15 cellular contexts compared by ENCODE assay signal in the genomic region with DNA sequence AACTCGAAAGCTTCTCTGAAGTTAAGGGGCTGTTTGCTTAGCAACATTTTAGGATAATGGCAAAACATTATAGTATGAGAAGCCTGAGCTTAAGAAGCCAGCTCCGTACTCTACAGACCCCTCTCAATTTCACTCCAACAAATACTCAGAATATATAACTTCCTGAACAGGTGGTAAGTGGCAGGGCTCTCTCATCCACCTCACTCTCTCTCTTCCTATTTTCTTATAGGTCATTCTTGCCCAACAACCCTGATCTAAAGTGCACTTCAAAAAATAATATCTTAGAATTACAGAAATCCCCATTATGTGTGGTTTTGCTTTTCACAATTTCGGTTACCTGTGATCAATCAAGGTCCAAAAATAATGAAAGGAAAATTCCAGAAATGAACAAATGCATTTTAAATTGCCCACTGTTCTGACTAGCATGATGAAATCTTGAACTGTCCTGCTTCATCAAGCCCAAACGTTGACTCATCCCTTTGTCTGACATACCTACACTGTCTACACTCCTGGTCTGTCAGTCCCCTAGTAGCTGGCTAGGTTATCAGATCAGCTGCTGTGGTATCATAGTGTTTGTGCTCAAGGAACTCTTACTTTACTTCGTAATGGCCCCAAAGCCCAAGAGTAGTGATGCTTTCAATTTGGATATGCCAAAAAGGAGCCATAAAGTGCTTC.
A peak's percentile ranks its signal among the peaks of the same experiment; 100 is the strongest.
DNase-seq lines count a peak whose midpoint lies in the region; ATAC-seq and TF ChIP-seq lines count a peak whose summit lies in the region.
"Had no signal": no experiment of that assay in that cellular context is flagged by ENCODE, and none has a peak within 500 bp of the region (broad histone marks: within the 10 kb centered on the region; RNA-seq: fewer than 3 reads in every experiment).

No MANE protein-coding gene starts in this region.

- H3K4me3 Mint-ChIP-seq in activated T-cell treated with anti-CD3 and anti-CD28 coated beads, Interleukin-2, amount 50 U/mL, for 4 hours, result no peak overlapping the region
- H3K4me3 Mint-ChIP-seq in H9, result no peak overlapping the region

- no peaks in the 10 kb centered on the region for H3K23me2 ChIP-seq in H9 (ENCODE audit: insufficient read length, low read depth, low read length, poor library complexity, severe bottlenecking)

- no peak overlapping the region for H3K4me3 ChIP-seq in brain microvascular endothelial cell (ENCODE audit: low read depth, low read length)
- H3K4me3 ChIP-seq: mucosa of descending colon, psoas muscle, tibial artery had no signal

- no peaks in the 10 kb centered on the region for H3K79me2 ChIP-seq in H9 (ENCODE audit: insufficient read depth, low read length)

- no peaks in the 10 kb centered on the region for H3K36me3 ChIP-seq in brain microvascular endothelial cell (replicated peaks)
- H3K36me3 ChIP-seq: tibial artery had no signal

- no peak overlapping the region for H3K27ac ChIP-seq in brain microvascular endothelial cell
- H3K27ac ChIP-seq in H9 (ENCODE audit: insufficient read length, low read depth, low read length), result no peak overlapping the region
- H3K27ac ChIP-seq: psoas muscle, tibial artery had no signal

- no peak overlapping the region for H4K91ac ChIP-seq in H9 (ENCODE audit: insufficient read length, low read depth, low read length)

- no peaks in the 10 kb centered on the region for H3K27me3 Mint-ChIP-seq in activated T-cell treated with anti-CD3 and anti-CD28 coated beads, Interleukin-2, amount 50 U/mL, for 4 hours (ENCODE audit: low read depth)
- no peaks in the 10 kb centered on the region for H3K27me3 Mint-ChIP-seq in H9 (ENCODE audit: low read depth)

- H2AK5ac ChIP-seq in H9 (ENCODE audit: insufficient read length, low read length), result no peak overlapping the region

- H3K56ac ChIP-seq in H9 (ENCODE audit: insufficient read length, low read depth, low read length), result no peak overlapping the region

- H3K36me3 Mint-ChIP-seq in activated T-cell treated with anti-CD3 and anti-CD28 coated beads, Interleukin-2, amount 50 U/mL, for 4 hours (ENCODE audit: insufficient read depth), result no peaks in the 10 kb centered on the region
- H3K36me3 Mint-ChIP-seq in H9 (ENCODE audit: insufficient read depth in 1 of 3, low read depth in 3 of 3), result no peaks in the 10 kb centered on the region

- peak overlapping the region in 1 of 3 experiments; percentile 42; a peak in 1 of 7 replicates for H3K27ac Mint-ChIP-seq in H9

- no peaks in the 10 kb centered on the region for H3K9me3 Mint-ChIP-seq in activated T-cell treated with anti-CD3 and anti-CD28 coated beads, Interleukin-2, amount 50 U/mL, for 4 hours
- H3K9me3 Mint-ChIP-seq in H9, result no peaks in the 10 kb centered on the region; a peak in 1 of 5 replicates

- WGBS in H9 (ENCODE audit: extremely low coverage, insufficient read length, low lambda C conversion rate), result no CpG with 5 or more reads among the region's 5 CpGs

- no peak for DNase-seq in activated T-cell treated with anti-CD3 and anti-CD28 coated beads, Interleukin-2, amount 50 U/mL, for 4 hours
- DNase-seq in activated T-cell treated with anti-CD3 and anti-CD28 coated beads for 4 hours (no peak), OCI-M1 (lab: John Stamatoyannopoulos, UW) (peak; percentile 21), brain microvascular endothelial cell (peak; percentile 20), H9 (no peak)
- no peak for DNase-seq in stimulated activated naive CD8-positive, alpha-beta T cell treated with anti-CD3 and anti-CD28 coated beads, Interleukin-15, Interleukin-2, amounts not matched to agents 100 U/mL and 50 U/mL, for 24 hours
- DNase-seq in central memory CD4-positive, alpha-beta T cell, result no peak
- DNase-seq: activated CD8-positive, alpha-beta memory T cell treated with anti-CD3 and anti-CD28 coated beads, Interleukin-2, amount 50 U/mL, for 4 hours; caudate nucleus; GDM1; mucosa of descending colon; NCI-H2081; psoas muscle; tibial artery had no signal

- H2BK20ac ChIP-seq in H9 (ENCODE audit: low read depth, low read length, poor library complexity, severe bottlenecking), result no peak overlapping the region

- no peak overlapping the region for H3K4me2 ChIP-seq in H9 (ENCODE audit: insufficient read depth, insufficient read length, low read length)

- H2BK120ac ChIP-seq in H9 (ENCODE audit: low read depth, low read length, poor library complexity, severe bottlenecking), result no peak overlapping the region

- H4K8ac ChIP-seq in H9 (replicated peaks; ENCODE audit: insufficient read length, low read depth, low read length), result no peak overlapping the region

- H3K4me1 Mint-ChIP-seq in activated T-cell treated with anti-CD3 and anti-CD28 coated beads, Interleukin-2, amount 50 U/mL, for 4 hours (ENCODE audit: low read depth), result peaks cover 81% of the 10 kb centered on the region
- no peaks in the 10 kb centered on the region for H3K4me1 Mint-ChIP-seq in H9

- no peak overlapping the region for H3T11ph ChIP-seq in H9 (ENCODE audit: low read length)

- in situ Hi-C loops in brain microvascular endothelial cell (cut with HindIII; ENCODE audit: low pct_ligation_motif_present, low sequenced_read_pairs), result no loop called here

- H2BK5ac ChIP-seq in H9 (ENCODE audit: insufficient read length, low read length), result no peak overlapping the region

- no peak overlapping the region for H2BK12ac ChIP-seq in H9 (ENCODE audit: insufficient read length, low read depth, low read length)

- no peak overlapping the region for H3K14ac ChIP-seq in H9 (ENCODE audit: insufficient read depth, low read length)

- TF ChIP-seq CTCF in brain microvascular endothelial cell (IDR thresholded peaks at IDR 0.05; ENCODE audit: low read depth, low read length, missing control alignments), result no peak
- TF ChIP-seq CTCF in H9 (conservative IDR thresholded peaks at IDR 0.05), result no peak

- no peak overlapping the region for H3K4ac ChIP-seq in H9 (ENCODE audit: low read depth, low read length)

- no peak overlapping the region for H3K18ac ChIP-seq in H9 (ENCODE audit: insufficient read length, low read depth, low read length)

- no peaks in the 10 kb centered on the region for H3K4me1 ChIP-seq in H9 (ENCODE audit: insufficient read depth, low read length)
- H3K4me1 ChIP-seq: psoas muscle, tibial artery had no signal

- H2AFZ ChIP-seq in H9 (ENCODE audit: low read length), result no peak overlapping the region

- no peak overlapping the region for H3K9ac ChIP-seq in H9 (ENCODE audit: extremely low read depth, insufficient read length, low read length)

- no peak overlapping the region for H3K23ac ChIP-seq in H9 (ENCODE audit: insufficient read length, low read depth, low read length)

- peak; percentile 64 to 70 for ATAC-seq in activated T-cell treated with anti-CD3 and anti-CD28 coated beads, Interleukin-2, amount 50 U/mL, for 4 hours
- ATAC-seq in stimulated activated naive CD8-positive, alpha-beta T cell treated with anti-CD3 and anti-CD28 coated beads, Interleukin-15, Interleukin-2, amounts not matched to agents 100 U/mL and 50 U/mL, for 24 hours, result peak; percentile 83
- ATAC-seq in GM18517 (IDR thresholded peaks at IDR 0.05; ENCODE audit: unreplicated experiment), result no peak
- ATAC-seq: mucosa of descending colon, psoas muscle had no signal

- H4K5ac ChIP-seq in H9 (ENCODE audit: insufficient read length, low read depth, low read length), result no peak overlapping the region

- H3K27me3 ChIP-seq in brain microvascular endothelial cell (replicated peaks) (no peaks in the 10 kb centered on the region), H9 (ENCODE audit: insufficient read depth, low read length) (no peaks in the 10 kb centered on the region)
- H3K27me3 ChIP-seq: tibial artery had no signal

- H3K9me3 ChIP-seq in H9 (ENCODE audit: control insufficient read depth, low read depth, low read length), result no peaks in the 10 kb centered on the region
- H3K9me3 ChIP-seq: mucosa of descending colon, psoas muscle, tibial artery had no signal

- no peaks in the 10 kb centered on the region for H3K79me1 ChIP-seq in H9 (ENCODE audit: insufficient read depth, low read depth, low read length, poor library complexity, severe bottlenecking)

- H2BK15ac ChIP-seq in H9 (ENCODE audit: low read depth, low read length), result no peak overlapping the region

- H4K20me1 ChIP-seq in H9 (ENCODE audit: control insufficient read depth, insufficient read depth, insufficient read length), result no peaks in the 10 kb centered on the region

Comparison
In these comparisons a context has a peak if more than half of its experiments do, and no peak if none do; other contexts are left out.
1. DNase-seq: peak in OCI-M1 (single experiment) and brain microvascular endothelial cell (single experiment); none in activated T-cell treated with anti-CD3 and anti-CD28 coated beads, Interleukin-2, amount 50 U/mL, for 4 hours (single experiment), activated T-cell treated with anti-CD3 and anti-CD28 coated beads for 4 hours (single experiment), stimulated activated naive CD8-positive, alpha-beta T cell treated with anti-CD3 and anti-CD28 coated beads, Interleukin-15, Interleukin-2, amounts not matched to agents 100 U/mL and 50 U/mL, for 24 hours (single experiment), central memory CD4-positive, alpha-beta T cell (single experiment) and H9 (single experiment).